ENCODE assay signal across 8 cellular contexts in genomic region chr17:40345161-40346034, GRCh38. TPM values are rescaled to one million over a fixed set of nuclear protein-coding genes. Genes with fewer than 3 reads are reported as not detected.
DNase-seq lines count a peak whose midpoint lies in the region; ATAC-seq, FAIRE-seq and TF ChIP-seq lines count a peak whose summit lies in the region.

No MANE protein-coding gene starts in this region.

- DNase-seq in COR-L47 (lab: John Stamatoyannopoulos, UW) (peak; percentile 47), Right ventricle myocardium superior (peak; percentile 87), osteocyte (ENCODE audit: extremely low spot score, unreplicated experiment) (no peak), D721Med (ENCODE audit: insufficient read length, low spot score) (no peak), NCI-H128 (lab: John Stamatoyannopoulos, UW; ENCODE audit: unreplicated experiment) (no peak), SKM-1 (lab: John Stamatoyannopoulos, UW; ENCODE audit: unreplicated experiment) (no peak)

- peak overlapping the region; percentile 84 for H3K4me2 ChIP-seq in Loucy (ENCODE audit: low read depth, low read length, poor library complexity, severe bottlenecking)

- peaks cover 88% of the 10 kb centered on the region for H3K79me2 ChIP-seq in Loucy (ENCODE audit: insufficient read depth, low read length)

- H2AFZ ChIP-seq in Loucy (ENCODE audit: low read length), result peak overlapping the region; percentile 7; the same call in 1 of the 2 replicates

- H3K4me3 Mint-ChIP-seq in activated naive CD4-positive, alpha-beta T cell treated with anti-CD3 and anti-CD28 coated beads, Interleukin-2, amount 50 U/mL, for 24 hours, result peak overlapping the region; percentile 80
- H3K4me3 Mint-ChIP-seq in osteocyte (ENCODE audit: unreplicated experiment), result peak overlapping the region; percentile 78

- H3K9me2 ChIP-seq in Loucy (replicated peaks; ENCODE audit: low read depth, low read length), result no peaks in the 10 kb centered on the region

- H3K27me3 Mint-ChIP-seq in activated naive CD4-positive, alpha-beta T cell treated with anti-CD3 and anti-CD28 coated beads, Interleukin-2, amount 50 U/mL, for 24 hours, result no peaks in the 10 kb centered on the region
- no peaks in the 10 kb centered on the region for H3K27me3 Mint-ChIP-seq in osteocyte (ENCODE audit: unreplicated experiment)

- H3K9me3 ChIP-seq in Loucy (ENCODE audit: insufficient read depth, low read depth, low read length), result no peaks in the 10 kb centered on the region

- H3K27me3 ChIP-seq in Loucy (ENCODE audit: insufficient read depth, low read length, poor library complexity, severe bottlenecking), result no peaks in the 10 kb centered on the region

- peak; percentile 14 for ATAC-seq in Right ventricle myocardium superior (ENCODE audit: poor library complexity)

- 0 out of 2 replicates have a peak, but pooled peaks cover 2% of the 10 kb centered on the region for H3F3A ChIP-seq in Loucy (ENCODE audit: low read depth)

- peak overlapping the region; percentile 73 for H3K9ac ChIP-seq in Loucy (ENCODE audit: low read depth, low read length, poor library complexity, severe bottlenecking)

- H3K9me3 Mint-ChIP-seq in activated naive CD4-positive, alpha-beta T cell treated with anti-CD3 and anti-CD28 coated beads, Interleukin-2, amount 50 U/mL, for 24 hours, result no peaks in the 10 kb centered on the region
- no peaks in the 10 kb centered on the region for H3K9me3 Mint-ChIP-seq in osteocyte (ENCODE audit: unreplicated experiment)

- H3K4me3 ChIP-seq in Loucy (ENCODE audit: low read length, poor library complexity, severe bottlenecking), result peak overlapping the region; percentile 73

- TF ChIP-seq CTCF in Loucy (conservative IDR thresholded peaks at IDR 0.05; ENCODE audit: low read length) (no peak), osteocyte (IDR thresholded peaks at IDR 0.05) (no peak), D721Med (IDR thresholded peaks at IDR 0.05; ENCODE audit: insufficient read depth, missing control alignments) (no peak)

- FAIRE-seq in D721Med (lab: Jason Lieb, UNC), result no peak

- peaks cover 66% of the 10 kb centered on the region for H3K4me1 Mint-ChIP-seq in activated naive CD4-positive, alpha-beta T cell treated with anti-CD3 and anti-CD28 coated beads, Interleukin-2, amount 50 U/mL, for 24 hours
- peaks cover 82% of the 10 kb centered on the region for H3K4me1 Mint-ChIP-seq in osteocyte (ENCODE audit: unreplicated experiment)

- H3K36me3 ChIP-seq in Loucy (ENCODE audit: insufficient read depth, low read length), result peaks cover 15% of the 10 kb centered on the region; the same call in 1 of the 2 replicates

- peaks cover 2% of the 10 kb centered on the region for H3K36me3 Mint-ChIP-seq in activated naive CD4-positive, alpha-beta T cell treated with anti-CD3 and anti-CD28 coated beads, Interleukin-2, amount 50 U/mL, for 24 hours
- H3K36me3 Mint-ChIP-seq in osteocyte (ENCODE audit: unreplicated experiment), result peaks cover 16% of the 10 kb centered on the region

- intact Hi-C loops in Right ventricle myocardium superior (cut with DNase I), result no loop called here

- no peak overlapping the region for H3K27ac Mint-ChIP-seq in activated naive CD4-positive, alpha-beta T cell treated with anti-CD3 and anti-CD28 coated beads, Interleukin-2, amount 50 U/mL, for 24 hours
- H3K27ac Mint-ChIP-seq in osteocyte (ENCODE audit: unreplicated experiment), result peak overlapping the region; percentile 83

- H4K20me1 ChIP-seq in Loucy (ENCODE audit: insufficient read depth, low read length, poor library complexity, severe bottlenecking), result no peaks in the 10 kb centered on the region

- H3K4me1 ChIP-seq in Loucy (ENCODE audit: insufficient read depth, low read length, poor library complexity, severe bottlenecking), result peaks cover 64% of the 10 kb centered on the region

RNA-seq across cellular contexts. Expression of gene GJD3, which starts 19.1 kb away (rescaled TPM):
- total RNA-seq in Right ventricle myocardium superior (1.3 TPM), osteocyte (0.40 TPM in 1 of 2 replicates, not detected in the other)

RNA-seq across cellular contexts. Expression of gene RARA, which starts 36.4 kb away (rescaled TPM):
- total RNA-seq in Right ventricle myocardium superior (15.8 TPM), osteocyte (62.6 and 65.2 TPM in 2 replicates)

RNA-seq across cellular contexts. Expression of gene CDC6, which starts 57.7 kb away (rescaled TPM):
- total RNA-seq in Right ventricle myocardium superior (1.1 TPM), osteocyte (6.7 and 10.8 TPM in 2 replicates)

Comparison
In these comparisons a context has a peak if more than half of its experiments do, and no peak if none do; other contexts are left out.
1. DNase-seq: peak in COR-L47 (single experiment) and Right ventricle myocardium superior (single experiment); none in osteocyte (single experiment), D721Med (single experiment), NCI-H128 (single experiment) and SKM-1 (single experiment).